Comparison of ENCODE assay signal across 21 cellular contexts in genomic region chr5:5619546-5619945, GRCh38.
A peak's percentile ranks its signal among the peaks of the same experiment; 100 is the strongest.
DNase-seq lines count a peak whose midpoint lies in the region; ATAC-seq and TF ChIP-seq lines count a peak whose summit lies in the region.
"Had no signal": no experiment of that assay in that cellular context is flagged by ENCODE, and none has a peak within 500 bp of the region (broad histone marks: within the 10 kb centered on the region; RNA-seq: fewer than 3 reads in every experiment).

No MANE protein-coding gene starts in this region.

- TF ChIP-seq EP300 in esophagus muscularis mucosa (IDR thresholded peaks at IDR 0.05): no peak

- H3K9me3 ChIP-seq in left ventricle myocardium inferior (replicated peaks) (peaks cover 30% of the 10 kb centered on the region), esophagus muscularis mucosa (peaks cover 0 to 7% (median 3%) of the 10 kb centered on the region in 4 donors)

- H3K27ac ChIP-seq in left ventricle myocardium inferior (replicated peaks) (no peak overlapping the region), esophagus muscularis mucosa (replicated peaks in 1 of 4) (no peak overlapping the region)
- H3K27ac ChIP-seq: 22Rv1, A549, C4-2B, HL-60 had no signal

- 95% methylated on average over 3 of the region's 3 CpGs for WGBS in esophagus muscularis mucosa

- H3K27me3 ChIP-seq in left ventricle myocardium inferior (ENCODE audit: low read depth): no peaks in the 10 kb centered on the region
- no peaks in the 10 kb centered on the region for H3K27me3 ChIP-seq in esophagus muscularis mucosa

- TF ChIP-seq CTCF in left ventricle myocardium inferior (IDR thresholded peaks at IDR 0.05; ENCODE audit: borderline replicate concordance): no peak
- TF ChIP-seq CTCF in esophagus muscularis mucosa (IDR thresholded peaks at IDR 0.05): no peak

- H3K4me1 ChIP-seq in left ventricle myocardium inferior (peaks cover 8% of the 10 kb centered on the region), esophagus muscularis mucosa (peaks cover 0 to 22% (median 19%) of the 10 kb centered on the region in 4 donors)
- H3K4me1 ChIP-seq: A549, Caco-2 had no signal

- intact Hi-C loops in left ventricle myocardium superior (cut with micrococcal nuclease) (no loop called here), left ventricle myocardium inferior (cut with micrococcal nuclease) (no loop called here), esophagus muscularis mucosa (cut with DNase I) (no loop called here)

- H3K36me3 ChIP-seq in left ventricle myocardium inferior (no peaks in the 10 kb centered on the region), esophagus muscularis mucosa (no peaks in the 10 kb centered on the region)

- TF ChIP-seq POLR2A in esophagus muscularis mucosa (IDR thresholded peaks at IDR 0.05; ENCODE audit: low read depth): no peak

- DNase-seq in DMS 273 (lab: John Stamatoyannopoulos, UW; ENCODE audit: unreplicated experiment): peak; percentile 31
- DNase-seq in DMS 273 treated with DMSO at 0.1 percent for 48 hours (lab: John Stamatoyannopoulos, UW): no peak
- no peak for DNase-seq in left ventricle myocardium superior
- DNase-seq in left ventricle myocardium inferior: no peak
- peak; percentile 24 for DNase-seq in esophagus muscularis mucosa (ENCODE audit: extremely low spot score)
- DNase-seq in GDM1 (lab: John Stamatoyannopoulos, UW): no peak
- DNase-seq in NCI-H2171 treated with DMSO at 0.1 percent for 48 hours (lab: John Stamatoyannopoulos, UW): no peak
- DNase-seq: AML-193; Caco-2; CD4-positive, alpha-beta T cell; DMS79 treated with DMSO at 0.1 percent for 48 hours; GOT3; H7; HFFc6; IMR-90 had no signal

- H3K4me3 ChIP-seq in left ventricle myocardium inferior (no peak overlapping the region), esophagus muscularis mucosa (no peak overlapping the region)
- H3K4me3 ChIP-seq: A549, GM12878 had no signal

- ATAC-seq in left ventricle myocardium superior: peak; percentile 87
- ATAC-seq: A549, GM12878, HCT116 had no signal

Comparison
In these comparisons a context has a peak if more than half of its experiments do, and no peak if none do; other contexts are left out.
1. DNase-seq: peak in DMS 273 (single experiment) and esophagus muscularis mucosa (single experiment); none in DMS 273 treated with DMSO at 0.1 percent for 48 hours (single experiment), left ventricle myocardium superior (single experiment), left ventricle myocardium inferior (single experiment), GDM1 (single experiment) and NCI-H2171 treated with DMSO at 0.1 percent for 48 hours (single experiment).